ENCODE assay signal across 9 cellular contexts in the genomic region with DNA sequence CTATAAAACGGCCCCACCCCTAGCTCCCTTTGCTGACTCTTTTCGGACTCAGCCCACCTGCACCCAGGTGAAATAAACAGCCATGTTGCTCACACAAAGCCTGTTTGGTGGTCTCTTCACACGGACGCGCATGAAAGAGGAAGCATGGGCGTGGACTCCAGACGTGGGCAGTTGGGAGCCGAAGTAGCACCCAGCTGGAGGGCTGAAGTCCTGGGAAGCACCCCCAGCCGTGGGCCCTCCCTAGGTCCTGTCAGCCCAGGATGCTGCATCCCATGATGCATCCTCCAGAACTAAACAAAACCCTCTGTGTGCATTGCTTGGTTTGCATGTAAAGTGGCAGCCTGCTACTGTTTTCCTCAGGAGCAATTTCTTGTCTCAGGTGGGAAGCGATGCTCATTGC.
"Had no signal": no experiment of that assay in that cellular context is flagged by ENCODE, and none has a peak within 500 bp of the region (broad histone marks: within the 10 kb centered on the region; RNA-seq: fewer than 3 reads in every experiment).

No MANE protein-coding gene starts in this region.

- H3K9ac ChIP-seq: GM23248 had no signal

- H3K4me2 ChIP-seq: GM23338 had no signal

- H3K27ac ChIP-seq: GM23248 had no signal

- H3K9me3 ChIP-seq: HAP-1 had no signal

- DNase-seq: GM23248, GOT3, H7, H9, HCEC 1CT, HFFc6 had no signal

- H3K4me3 ChIP-seq: GM23248, GM23338, HAP-1 had no signal

- H3K36me3 ChIP-seq: HAP-1 had no signal

- ATAC-seq: GM23338, HCT116 had no signal
